In the genomic region with DNA sequence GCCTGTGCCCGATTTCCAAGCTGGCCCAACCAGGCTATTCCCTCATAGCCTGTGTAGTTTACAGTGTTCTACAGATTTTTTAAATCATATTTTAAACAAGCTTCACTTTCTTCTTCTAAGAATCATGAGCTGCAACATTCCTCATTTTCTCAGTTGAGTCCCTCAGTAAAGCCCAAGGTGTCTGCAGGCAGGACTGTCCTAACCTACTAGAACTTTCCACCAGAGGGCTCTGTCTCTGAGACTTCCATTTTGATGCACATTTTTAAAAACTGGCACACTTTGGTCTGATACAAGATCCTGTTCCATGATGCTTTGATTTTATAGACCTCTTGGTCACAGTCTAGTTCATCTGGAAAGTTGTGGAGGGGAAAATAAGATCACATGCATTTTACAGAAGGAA, we compare ENCODE assay signal across 8 cellular contexts. TPM values are rescaled to one million over a fixed set of nuclear protein-coding genes. Genes with fewer than 3 reads are reported as not detected.
DNase-seq lines count a peak whose midpoint lies in the region; ATAC-seq, FAIRE-seq and TF ChIP-seq lines count a peak whose summit lies in the region.

No MANE protein-coding gene starts in this region.

- no peak overlapping the region for H3K4me3 ChIP-seq in HepG2 (replicated peaks in 1 of 3; ENCODE audit: insufficient read depth in 1 of 3, low read depth in 2 of 3, low read length in 3 of 3)

- in situ Hi-C loops in HepG2 (cut with HindIII; ENCODE audit: extremely low pct_ligation_motif_present, low pct_unique_long_range_greater_than_20kb): no loop called here

- no peaks in the 10 kb centered on the region for H3K27me3 ChIP-seq in HepG2 (ENCODE audit: control insufficient read depth in 1 of 2, insufficient read depth in 2 of 2, low read length in 2 of 2)

- FAIRE-seq in D721Med (lab: Jason Lieb, UNC) (no peak), HepG2 (lab: Jason Lieb, UNC) (peak; percentile 32)

- TF ChIP-seq POLR2A in HepG2 (IDR thresholded peaks at IDR 0.05; ENCODE audit: insufficient read depth in 1 of 2, low read depth in 2 of 2, low read length in 2 of 2): no peak

- ATAC-seq in HepG2: peak; percentile 73
- ATAC-seq in GM18519 (IDR thresholded peaks at IDR 0.05; ENCODE audit: low FRiP score, unreplicated experiment): no peak
- ATAC-seq in HG02571 (IDR thresholded peaks at IDR 0.05; ENCODE audit: unreplicated experiment): no peak

- DNase-seq in D721Med (ENCODE audit: insufficient read length, low spot score) (no peak), HT-29 (ENCODE audit: low spot score) (peak; percentile 49), HepG2 (ENCODE audit: low spot score) (no peak), ecto neural progenitor cell (ENCODE audit: low spot score) (no peak), COR-L47 (lab: John Stamatoyannopoulos, UW) (no peak)

- peaks cover 39% of the 10 kb centered on the region for H3K4me1 ChIP-seq in HepG2 (ENCODE audit: insufficient read depth, low read length)

- peak overlapping the region; percentile 80 for H3K27ac Mint-ChIP-seq in activated naive CD8-positive, alpha-beta T cell

- H3K4me3 Mint-ChIP-seq in activated naive CD8-positive, alpha-beta T cell: no peak overlapping the region

- peak; percentile 13 for TF ChIP-seq CTCF in D721Med (IDR thresholded peaks at IDR 0.05; ENCODE audit: insufficient read depth, missing control alignments)
- peak; percentile 40 for TF ChIP-seq CTCF in HepG2 (CRISPR knock-in tag; IDR thresholded peaks at IDR 0.05)

- H2AFZ ChIP-seq in HepG2 (ENCODE audit: low read length): no peak overlapping the region

- intact Hi-C loops in HepG2 (cut with micrococcal nuclease; ENCODE audit: unreplicated experiment): loop anchor here (2.0 kb wide), 1 partner anchor 62 kb away; no protein-coding TSS in a partner anchor

- H3K9me3 Mint-ChIP-seq in activated naive CD8-positive, alpha-beta T cell (ENCODE audit: low read depth): no peaks in the 10 kb centered on the region

- no peak overlapping the region for H3K27ac ChIP-seq in HepG2 (ENCODE audit: extremely low read length, insufficient read depth, low read length)

- no peak overlapping the region for H3K4me2 ChIP-seq in HepG2 (ENCODE audit: low read depth, low read length)

- H3K79me2 ChIP-seq in HepG2 (ENCODE audit: insufficient read depth, low read length): no peaks in the 10 kb centered on the region

- peaks cover 55% of the 10 kb centered on the region for H3K4me1 Mint-ChIP-seq in activated naive CD8-positive, alpha-beta T cell (ENCODE audit: low read depth)

- BruUV-seq in HepG2 (replicated peaks; lab: Mats Ljungman, UMichigan): no TSS peak

- WGBS in HepG2 (ENCODE audit: low lambda C conversion rate): 84% methylated on average over 1 of the region's 1 CpG

- CTCF ChIA-PET in HepG2 (lab: Yijun Ruan, JAX; ENCODE audit: low intra/inter-chr PET ratio, low total read pairs): no interaction called here

- H3K9ac ChIP-seq in HepG2 (ENCODE audit: insufficient read depth, low read depth, low read length): no peak overlapping the region

- no peaks in the 10 kb centered on the region for H3K27me3 Mint-ChIP-seq in activated naive CD8-positive, alpha-beta T cell

- H4K20me1 ChIP-seq in HepG2 (ENCODE audit: insufficient read depth, low read length): no peaks in the 10 kb centered on the region

- H3K9me3 ChIP-seq in HepG2 (ENCODE audit: low read length): no peaks in the 10 kb centered on the region

- H3K36me3 ChIP-seq in HepG2 (replicated peaks in 1 of 2; ENCODE audit: control insufficient read depth in 1 of 2, insufficient read depth in 2 of 2, low read length in 2 of 2): no peaks in the 10 kb centered on the region

- H3K36me3 Mint-ChIP-seq in activated naive CD8-positive, alpha-beta T cell: peaks cover 4% of the 10 kb centered on the region

- TF ChIP-seq RAD21 in HepG2 (CRISPR knock-in tag; IDR thresholded peaks at IDR 0.05): no peak

- TF ChIP-seq EP300 in HepG2 (IDR thresholded peaks at IDR 0.05; ENCODE audit: low read depth in 2 of 2, low read length in 2 of 2): no peak
- TF ChIP-seq EP300 in HepG2 (CRISPR knock-in tag; IDR thresholded peaks at IDR 0.05; ENCODE audit: borderline replicate concordance): no peak

- POLR2A ChIA-PET in HepG2 (lab: Yijun Ruan, JAX): no interaction called here

TF ChIP-seq in HepG2, 621 proteins besides CTCF, POLR2A, EP300 and RAD21 (continues in another document):
- TF ChIP-seq SUZ12 (IDR thresholded peaks at IDR 0.05; ENCODE audit: low read depth, low read length) (no peak), DNMT3B (CRISPR knock-in tag; conservative IDR thresholded peaks at IDR 0.05) (no peak), HNRNPUL1 (IDR thresholded peaks at IDR 0.05; ENCODE audit: low read depth, low read length) (no peak), MTA3 (CRISPR knock-in tag; IDR thresholded peaks at IDR 0.05) (no peak), MEF2D (CRISPR knock-in tag; IDR thresholded peaks at IDR 0.05) (no peak), GABPB1 (CRISPR knock-in tag; IDR thresholded peaks at IDR 0.05) (no peak), ZFP36 (IDR thresholded peaks at IDR 0.05; ENCODE audit: borderline replicate concordance, low read depth, low read length, partially characterized antibody) (no peak), ZNF292 (CRISPR knock-in tag; IDR thresholded peaks at IDR 0.05; ENCODE audit: borderline replicate concordance, low read depth) (no peak), HOXA7 (CRISPR knock-in tag; IDR thresholded peaks at IDR 0.05) (no peak), ZMYM2 (CRISPR knock-in tag; IDR thresholded peaks at IDR 0.05) (no peak), NR2F1 (CRISPR knock-in tag; IDR thresholded peaks at IDR 0.05) (no peak), ZNF713 (CRISPR knock-in tag; IDR thresholded peaks at IDR 0.05) (no peak), ZNF768 (CRISPR knock-in tag; IDR thresholded peaks at IDR 0.05) (no peak), ZNF724P (CRISPR knock-in tag; IDR thresholded peaks at IDR 0.05; ENCODE audit: borderline replicate concordance) (no peak), ELF4 (CRISPR knock-in tag; IDR thresholded peaks at IDR 0.05; ENCODE audit: borderline replicate concordance) (no peak), SETDB1 (CRISPR knock-in tag; IDR thresholded peaks at IDR 0.05; ENCODE audit: borderline replicate concordance) (no peak)

RNA-seq across cellular contexts. Expression of a gene that starts 21.6 kb away (rescaled TPM):
- total RNA-seq in HT-29 (2014; rRNA removed; shearing (Covaris generic)): not detected in 2 replicates
- total RNA-seq in HepG2 (2016; rRNA removed; fragmentation: Illumina TruSeq; extraction: Trizol): not detected in 2 replicates
- not detected in 2 replicates for total RNA-seq in HepG2 (2016; cell fraction: cytosol; rRNA removed; fragmentation: Illumina TruSeq; extraction: Trizol; ENCODE audit: low read depth)
- not detected in 2 replicates for total RNA-seq in HepG2 (2016; cell fraction: insoluble cytoplasmic fraction; rRNA removed; fragmentation: Illumina TruSeq; extraction: Trizol)
- not detected in 2 replicates for total RNA-seq in HepG2 (2016; cell fraction: membrane; rRNA removed; fragmentation: Illumina TruSeq; extraction: Trizol)
- not detected in 2 replicates for total RNA-seq in HepG2 (2016; cell fraction: nucleus; rRNA removed; fragmentation: Illumina TruSeq; extraction: Trizol)
- not detected in 2 replicates for polyA plus RNA-seq in HepG2 (2011; rRNA removed)
- polyA plus RNA-seq in HepG2 (2011; cell fraction: cytosol; rRNA removed): not detected in 2 replicates
- not detected in 2 replicates for polyA plus RNA-seq in HepG2 (2011; cell fraction: nucleus; rRNA removed)
- not detected in 2 replicates for polyA plus RNA-seq in HepG2 (2012)
- polyA plus RNA-seq in HepG2 (2016; cell fraction: cytosol; fragmentation: Illumina TruSeq; extraction: Trizol; ENCODE audit: low read depth): not detected in 2 replicates
- polyA plus RNA-seq in HepG2 (2016; cell fraction: insoluble cytoplasmic fraction; fragmentation: Illumina TruSeq; extraction: Trizol; ENCODE audit: low read depth): not detected in 2 replicates
- not detected in 2 replicates for polyA plus RNA-seq in HepG2 (2016; cell fraction: membrane; fragmentation: Illumina TruSeq; extraction: Trizol; ENCODE audit: low read depth)
- polyA plus RNA-seq in HepG2 (2016; cell fraction: nucleus; fragmentation: Illumina TruSeq; extraction: Trizol; ENCODE audit: insufficient read depth, low read depth): not detected in 2 replicates
- not detected in 2 replicates for polyA minus RNA-seq in HepG2 (2011; rRNA and poly(A)+ RNA removed; ENCODE audit: low replicate concordance)
- polyA minus RNA-seq in HepG2 (2011; cell fraction: cytosol; rRNA and poly(A)+ RNA removed): not detected in 2 replicates
- not detected in 2 replicates for polyA minus RNA-seq in HepG2 (2011; cell fraction: nucleus; rRNA and poly(A)+ RNA removed)

RNA-seq across cellular contexts. Expression of a gene that starts 34.6 kb away (rescaled TPM):
- not detected in 2 replicates for total RNA-seq in HT-29 (2014; rRNA removed; shearing (Covaris generic))
- not detected in 2 replicates for total RNA-seq in HepG2 (2016; rRNA removed; fragmentation: Illumina TruSeq; extraction: Trizol)
- total RNA-seq in HepG2 (2016; cell fraction: cytosol; rRNA removed; fragmentation: Illumina TruSeq; extraction: Trizol; ENCODE audit: low read depth): not detected in 2 replicates
- not detected in 2 replicates for total RNA-seq in HepG2 (2016; cell fraction: insoluble cytoplasmic fraction; rRNA removed; fragmentation: Illumina TruSeq; extraction: Trizol)
- not detected in 2 replicates for total RNA-seq in HepG2 (2016; cell fraction: membrane; rRNA removed; fragmentation: Illumina TruSeq; extraction: Trizol)
- not detected in 2 replicates for total RNA-seq in HepG2 (2016; cell fraction: nucleus; rRNA removed; fragmentation: Illumina TruSeq; extraction: Trizol)
- not detected in 2 replicates for polyA plus RNA-seq in HepG2 (2011; rRNA removed)
- not detected in 2 replicates for polyA plus RNA-seq in HepG2 (2011; cell fraction: cytosol; rRNA removed)
- not detected in 2 replicates for polyA plus RNA-seq in HepG2 (2011; cell fraction: nucleus; rRNA removed)
- not detected in 2 replicates for polyA plus RNA-seq in HepG2 (2012)
- not detected in 2 replicates for polyA plus RNA-seq in HepG2 (2016; cell fraction: cytosol; fragmentation: Illumina TruSeq; extraction: Trizol; ENCODE audit: low read depth)
- polyA plus RNA-seq in HepG2 (2016; cell fraction: insoluble cytoplasmic fraction; fragmentation: Illumina TruSeq; extraction: Trizol; ENCODE audit: low read depth): not detected in 2 replicates
- not detected in 2 replicates for polyA plus RNA-seq in HepG2 (2016; cell fraction: membrane; fragmentation: Illumina TruSeq; extraction: Trizol; ENCODE audit: low read depth)
- not detected in 2 replicates for polyA plus RNA-seq in HepG2 (2016; cell fraction: nucleus; fragmentation: Illumina TruSeq; extraction: Trizol; ENCODE audit: insufficient read depth, low read depth)
- not detected in 2 replicates for polyA minus RNA-seq in HepG2 (2011; rRNA and poly(A)+ RNA removed; ENCODE audit: low replicate concordance)
- polyA minus RNA-seq in HepG2 (2011; cell fraction: cytosol; rRNA and poly(A)+ RNA removed): not detected in 2 replicates
- polyA minus RNA-seq in HepG2 (2011; cell fraction: nucleus; rRNA and poly(A)+ RNA removed): not detected in 2 replicates
